ENCODE assay signal across 1 cellular context in the genomic region with DNA sequence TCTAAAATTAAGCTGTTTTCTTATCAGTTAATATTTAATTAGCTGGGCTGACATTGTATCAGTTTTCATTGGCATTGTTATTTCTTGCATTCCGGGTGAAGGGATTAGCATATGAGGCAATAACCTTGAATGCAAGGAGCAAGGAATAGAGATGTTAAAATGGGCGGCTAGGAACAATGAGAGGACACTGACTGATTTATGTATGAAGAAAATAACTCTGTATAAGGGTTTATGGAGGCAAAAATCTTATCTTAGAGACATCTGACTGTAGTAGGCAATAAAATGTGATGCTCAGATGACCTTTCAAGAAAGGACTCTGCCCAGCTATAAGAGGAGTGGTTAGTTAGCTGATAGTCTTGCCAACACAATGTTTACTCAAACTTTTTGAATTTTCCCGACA.
TF ChIP-seq lines count a peak whose summit lies in the region.

No MANE protein-coding gene starts in this region.

TF ChIP-seq in H1, 55 proteins besides CTCF, POLR2A, EP300 and RAD21:
- TF ChIP-seq KDM5A (IDR thresholded peaks at IDR 0.05; ENCODE audit: low read length) (no peak), NANOG (IDR thresholded peaks at IDR 0.05; ENCODE audit: insufficient read depth, low read depth, low read length, poor library complexity, severe bottlenecking) (no peak), CEBPB (IDR thresholded peaks at IDR 0.05; ENCODE audit: low read depth, low read length) (peak; percentile 78), POU5F1 (IDR thresholded peaks at IDR 0.05; ENCODE audit: low read depth, low read length) (no peak), TAF7 (optimal IDR thresholded peaks at IDR 0.05; ENCODE audit: borderline replicate concordance, low read depth, low read length) (no peak), JUND (IDR thresholded peaks at IDR 0.05; ENCODE audit: low read length) (no peak), TEAD4 (IDR thresholded peaks at IDR 0.05; ENCODE audit: low read depth, low read length) (peak; percentile 39; the same call in 1 of the 2 replicates)
TF ChIP-seq in H1: peak in this region for 2.
